In the genomic region with DNA sequence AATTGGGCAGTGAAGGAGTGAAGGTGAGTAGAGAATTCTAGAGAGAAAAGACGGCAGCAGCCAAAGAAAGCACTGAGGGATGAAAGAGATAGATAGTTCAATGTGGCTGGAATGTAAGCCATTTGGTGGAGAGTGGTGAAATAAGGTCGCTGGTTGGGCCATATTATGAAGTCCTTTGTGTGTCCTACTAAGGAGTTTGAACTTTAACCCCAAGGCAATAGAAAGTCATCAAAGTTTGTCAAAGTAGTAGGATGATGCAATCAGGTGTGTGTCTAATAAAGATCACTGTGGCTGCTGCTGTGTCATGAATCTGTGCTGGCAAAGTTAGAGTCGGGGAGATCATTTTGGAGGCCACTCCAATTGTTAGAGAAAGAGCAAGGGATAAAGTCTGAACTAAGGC, we compare ENCODE assay signal across 1 cellular context.
A peak's percentile ranks its signal among the peaks of the same experiment; 100 is the strongest.
TF ChIP-seq lines count a peak whose summit lies in the region.

No MANE protein-coding gene starts in this region.

TF ChIP-seq in K562, 482 proteins besides CTCF, POLR2A, EP300 and RAD21 (continued from another document and continues in another):
- TF ChIP-seq, protein P1, sequence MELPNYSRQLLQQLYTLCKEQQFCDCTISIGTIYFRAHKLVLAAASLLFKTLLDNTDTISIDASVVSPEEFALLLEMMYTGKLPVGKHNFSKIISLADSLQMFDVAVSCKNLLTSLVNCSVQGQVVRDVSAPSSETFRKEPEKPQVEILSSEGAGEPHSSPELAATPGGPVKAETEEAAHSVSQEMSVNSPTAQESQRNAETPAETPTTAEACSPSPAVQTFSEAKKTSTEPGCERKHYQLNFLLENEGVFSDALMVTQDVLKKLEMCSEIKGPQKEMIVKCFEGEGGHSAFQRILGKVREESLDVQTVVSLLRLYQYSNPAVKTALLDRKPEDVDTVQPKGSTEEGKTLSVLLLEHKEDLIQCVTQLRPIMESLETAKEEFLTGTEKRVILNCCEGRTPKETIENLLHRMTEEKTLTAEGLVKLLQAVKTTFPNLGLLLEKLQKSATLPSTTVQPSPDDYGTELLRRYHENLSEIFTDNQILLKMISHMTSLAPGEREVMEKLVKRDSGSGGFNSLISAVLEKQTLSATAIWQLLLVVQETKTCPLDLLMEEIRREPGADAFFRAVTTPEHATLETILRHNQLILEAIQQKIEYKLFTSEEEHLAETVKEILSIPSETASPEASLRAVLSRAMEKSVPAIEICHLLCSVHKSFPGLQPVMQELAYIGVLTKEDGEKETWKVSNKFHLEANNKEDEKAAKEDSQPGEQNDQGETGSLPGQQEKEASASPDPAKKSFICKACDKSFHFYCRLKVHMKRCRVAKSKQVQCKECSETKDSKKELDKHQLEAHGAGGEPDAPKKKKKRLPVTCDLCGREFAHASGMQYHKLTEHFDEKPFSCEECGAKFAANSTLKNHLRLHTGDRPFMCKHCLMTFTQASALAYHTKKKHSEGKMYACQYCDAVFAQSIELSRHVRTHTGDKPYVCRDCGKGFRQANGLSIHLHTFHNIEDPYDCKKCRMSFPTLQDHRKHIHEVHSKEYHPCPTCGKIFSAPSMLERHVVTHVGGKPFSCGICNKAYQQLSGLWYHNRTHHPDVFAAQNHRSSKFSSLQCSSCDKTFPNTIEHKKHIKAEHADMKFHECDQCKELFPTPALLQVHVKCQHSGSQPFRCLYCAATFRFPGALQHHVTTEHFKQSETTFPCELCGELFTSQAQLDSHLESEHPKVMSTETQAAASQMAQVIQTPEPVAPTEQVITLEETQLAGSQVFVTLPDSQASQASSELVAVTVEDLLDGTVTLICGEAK (IDR thresholded peaks at IDR 0.05), result peak; percentile 77
- TF ChIP-seq, protein P1 (CRISPR knock-in tag; IDR thresholded peaks at IDR 0.05), result no peak
- no peak for TF ChIP-seq MTF1 (CRISPR knock-in tag; IDR thresholded peaks at IDR 0.05; ENCODE audit: borderline replicate concordance)
- no peak for TF ChIP-seq ELF4 (CRISPR knock-in tag; IDR thresholded peaks at IDR 0.05)
- TF ChIP-seq, protein P2, sequence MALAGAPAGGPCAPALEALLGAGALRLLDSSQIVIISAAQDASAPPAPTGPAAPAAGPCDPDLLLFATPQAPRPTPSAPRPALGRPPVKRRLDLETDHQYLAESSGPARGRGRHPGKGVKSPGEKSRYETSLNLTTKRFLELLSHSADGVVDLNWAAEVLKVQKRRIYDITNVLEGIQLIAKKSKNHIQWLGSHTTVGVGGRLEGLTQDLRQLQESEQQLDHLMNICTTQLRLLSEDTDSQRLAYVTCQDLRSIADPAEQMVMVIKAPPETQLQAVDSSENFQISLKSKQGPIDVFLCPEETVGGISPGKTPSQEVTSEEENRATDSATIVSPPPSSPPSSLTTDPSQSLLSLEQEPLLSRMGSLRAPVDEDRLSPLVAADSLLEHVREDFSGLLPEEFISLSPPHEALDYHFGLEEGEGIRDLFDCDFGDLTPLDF (CRISPR knock-in tag; IDR thresholded peaks at IDR 0.05), result no peak
- TF ChIP-seq RBM14 (IDR thresholded peaks at IDR 0.05; ENCODE audit: borderline replicate concordance, insufficient read depth, low read depth, low read length), result no peak
- TF ChIP-seq TARDBP (IDR thresholded peaks at IDR 0.05), result no peak
- no peak for TF ChIP-seq MECOM (CRISPR knock-in tag; IDR thresholded peaks at IDR 0.05)
- no peak for TF ChIP-seq SRSF7 (optimal IDR thresholded peaks at IDR 0.05; ENCODE audit: low read depth, low read length)
- TF ChIP-seq OTX1 (CRISPR knock-in tag; IDR thresholded peaks at IDR 0.05), result no peak
- peak; percentile 34; the same call in 1 of the 2 replicates for TF ChIP-seq ZNF316 (IDR thresholded peaks at IDR 0.05)
- no peak for TF ChIP-seq ZNF696 (CRISPR knock-in tag; conservative IDR thresholded peaks at IDR 0.05)
- TF ChIP-seq BRD9 (IDR thresholded peaks at IDR 0.05; ENCODE audit: low read depth, partially characterized antibody), result no peak
- peak; percentile 93 for TF ChIP-seq NR2C1 (IDR thresholded peaks at IDR 0.05)
- peak; percentile 95 for TF ChIP-seq NR2C1 (tag; IDR thresholded peaks at IDR 0.05)
- TF ChIP-seq, protein P3, sequence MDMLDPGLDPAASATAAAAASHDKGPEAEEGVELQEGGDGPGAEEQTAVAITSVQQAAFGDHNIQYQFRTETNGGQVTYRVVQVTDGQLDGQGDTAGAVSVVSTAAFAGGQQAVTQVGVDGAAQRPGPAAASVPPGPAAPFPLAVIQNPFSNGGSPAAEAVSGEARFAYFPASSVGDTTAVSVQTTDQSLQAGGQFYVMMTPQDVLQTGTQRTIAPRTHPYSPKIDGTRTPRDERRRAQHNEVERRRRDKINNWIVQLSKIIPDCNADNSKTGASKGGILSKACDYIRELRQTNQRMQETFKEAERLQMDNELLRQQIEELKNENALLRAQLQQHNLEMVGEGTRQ (CRISPR knock-in tag; IDR thresholded peaks at IDR 0.05), result no peak
- TF ChIP-seq, protein P4, sequence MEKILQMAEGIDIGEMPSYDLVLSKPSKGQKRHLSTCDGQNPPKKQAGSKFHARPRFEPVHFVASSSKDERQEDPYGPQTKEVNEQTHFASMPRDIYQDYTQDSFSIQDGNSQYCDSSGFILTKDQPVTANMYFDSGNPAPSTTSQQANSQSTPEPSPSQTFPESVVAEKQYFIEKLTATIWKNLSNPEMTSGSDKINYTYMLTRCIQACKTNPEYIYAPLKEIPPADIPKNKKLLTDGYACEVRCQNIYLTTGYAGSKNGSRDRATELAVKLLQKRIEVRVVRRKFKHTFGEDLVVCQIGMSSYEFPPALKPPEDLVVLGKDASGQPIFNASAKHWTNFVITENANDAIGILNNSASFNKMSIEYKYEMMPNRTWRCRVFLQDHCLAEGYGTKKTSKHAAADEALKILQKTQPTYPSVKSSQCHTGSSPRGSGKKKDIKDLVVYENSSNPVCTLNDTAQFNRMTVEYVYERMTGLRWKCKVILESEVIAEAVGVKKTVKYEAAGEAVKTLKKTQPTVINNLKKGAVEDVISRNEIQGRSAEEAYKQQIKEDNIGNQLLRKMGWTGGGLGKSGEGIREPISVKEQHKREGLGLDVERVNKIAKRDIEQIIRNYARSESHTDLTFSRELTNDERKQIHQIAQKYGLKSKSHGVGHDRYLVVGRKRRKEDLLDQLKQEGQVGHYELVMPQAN (IDR thresholded peaks at IDR 0.05; ENCODE audit: borderline replicate concordance), result no peak
- no peak for TF ChIP-seq ZNF263 (CRISPR knock-in tag; IDR thresholded peaks at IDR 0.05; ENCODE audit: borderline replicate concordance)
- TF ChIP-seq BACH1 (tag; IDR thresholded peaks at IDR 0.05), result no peak
- TF ChIP-seq ZNF551 (CRISPR knock-in tag; IDR thresholded peaks at IDR 0.05), result no peak
- no peak for TF ChIP-seq KHSRP (IDR thresholded peaks at IDR 0.05)
- TF ChIP-seq RBM39 (optimal IDR thresholded peaks at IDR 0.05; ENCODE audit: low read depth, low read length), result no peak
- TF ChIP-seq HNRNPL (IDR thresholded peaks at IDR 0.05; ENCODE audit: low read depth, low read length), result no peak
- no peak for TF ChIP-seq CHCHD3 (CRISPR knock-in tag; IDR thresholded peaks at IDR 0.05)
- no peak for TF ChIP-seq SETDB1 (IDR thresholded peaks at IDR 0.05; ENCODE audit: low read length)
- TF ChIP-seq WHSC1 (IDR thresholded peaks at IDR 0.05; ENCODE audit: low read length), result no peak
- peak; percentile 24; the same call in 1 of the 2 replicates for TF ChIP-seq TEAD4 (IDR thresholded peaks at IDR 0.05; ENCODE audit: low read length)
- no peak for TF ChIP-seq TEAD4 (CRISPR knock-in tag; IDR thresholded peaks at IDR 0.05; ENCODE audit: borderline replicate concordance)
- no peak for TF ChIP-seq NUFIP1 (IDR thresholded peaks at IDR 0.05; ENCODE audit: partially characterized antibody)
- TF ChIP-seq SLC30A9 (CRISPR knock-in tag; IDR thresholded peaks at IDR 0.05), result no peak
- TF ChIP-seq, protein P5, sequence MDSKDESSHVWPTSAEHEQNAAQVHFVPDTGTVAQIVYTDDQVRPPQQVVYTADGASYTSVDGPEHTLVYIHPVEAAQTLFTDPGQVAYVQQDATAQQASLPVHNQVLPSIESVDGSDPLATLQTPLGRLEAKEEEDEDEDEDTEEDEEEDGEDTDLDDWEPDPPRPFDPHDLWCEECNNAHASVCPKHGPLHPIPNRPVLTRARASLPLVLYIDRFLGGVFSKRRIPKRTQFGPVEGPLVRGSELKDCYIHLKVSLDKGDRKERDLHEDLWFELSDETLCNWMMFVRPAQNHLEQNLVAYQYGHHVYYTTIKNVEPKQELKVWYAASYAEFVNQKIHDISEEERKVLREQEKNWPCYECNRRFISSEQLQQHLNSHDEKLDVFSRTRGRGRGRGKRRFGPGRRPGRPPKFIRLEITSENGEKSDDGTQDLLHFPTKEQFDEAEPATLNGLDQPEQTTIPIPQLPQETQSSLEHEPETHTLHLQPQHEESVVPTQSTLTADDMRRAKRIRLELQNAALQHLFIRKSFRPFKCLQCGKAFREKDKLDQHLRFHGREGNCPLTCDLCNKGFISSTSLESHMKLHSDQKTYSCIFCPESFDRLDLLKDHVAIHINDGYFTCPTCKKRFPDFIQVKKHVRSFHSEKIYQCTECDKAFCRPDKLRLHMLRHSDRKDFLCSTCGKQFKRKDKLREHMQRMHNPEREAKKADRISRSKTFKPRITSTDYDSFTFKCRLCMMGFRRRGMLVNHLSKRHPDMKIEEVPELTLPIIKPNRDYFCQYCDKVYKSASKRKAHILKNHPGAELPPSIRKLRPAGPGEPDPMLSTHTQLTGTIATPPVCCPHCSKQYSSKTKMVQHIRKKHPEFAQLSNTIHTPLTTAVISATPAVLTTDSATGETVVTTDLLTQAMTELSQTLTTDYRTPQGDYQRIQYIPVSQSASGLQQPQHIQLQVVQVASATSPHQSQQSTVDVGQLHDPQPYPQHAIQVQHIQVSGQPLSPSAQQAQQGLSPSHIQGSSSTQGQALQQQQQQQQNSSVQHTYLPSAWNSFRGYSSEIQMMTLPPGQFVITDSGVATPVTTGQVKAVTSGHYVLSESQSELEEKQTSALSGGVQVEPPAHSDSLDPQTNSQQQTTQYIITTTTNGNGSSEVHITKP (IDR thresholded peaks at IDR 0.05; ENCODE audit: partially characterized antibody), result no peak
- TF ChIP-seq, protein P6, sequence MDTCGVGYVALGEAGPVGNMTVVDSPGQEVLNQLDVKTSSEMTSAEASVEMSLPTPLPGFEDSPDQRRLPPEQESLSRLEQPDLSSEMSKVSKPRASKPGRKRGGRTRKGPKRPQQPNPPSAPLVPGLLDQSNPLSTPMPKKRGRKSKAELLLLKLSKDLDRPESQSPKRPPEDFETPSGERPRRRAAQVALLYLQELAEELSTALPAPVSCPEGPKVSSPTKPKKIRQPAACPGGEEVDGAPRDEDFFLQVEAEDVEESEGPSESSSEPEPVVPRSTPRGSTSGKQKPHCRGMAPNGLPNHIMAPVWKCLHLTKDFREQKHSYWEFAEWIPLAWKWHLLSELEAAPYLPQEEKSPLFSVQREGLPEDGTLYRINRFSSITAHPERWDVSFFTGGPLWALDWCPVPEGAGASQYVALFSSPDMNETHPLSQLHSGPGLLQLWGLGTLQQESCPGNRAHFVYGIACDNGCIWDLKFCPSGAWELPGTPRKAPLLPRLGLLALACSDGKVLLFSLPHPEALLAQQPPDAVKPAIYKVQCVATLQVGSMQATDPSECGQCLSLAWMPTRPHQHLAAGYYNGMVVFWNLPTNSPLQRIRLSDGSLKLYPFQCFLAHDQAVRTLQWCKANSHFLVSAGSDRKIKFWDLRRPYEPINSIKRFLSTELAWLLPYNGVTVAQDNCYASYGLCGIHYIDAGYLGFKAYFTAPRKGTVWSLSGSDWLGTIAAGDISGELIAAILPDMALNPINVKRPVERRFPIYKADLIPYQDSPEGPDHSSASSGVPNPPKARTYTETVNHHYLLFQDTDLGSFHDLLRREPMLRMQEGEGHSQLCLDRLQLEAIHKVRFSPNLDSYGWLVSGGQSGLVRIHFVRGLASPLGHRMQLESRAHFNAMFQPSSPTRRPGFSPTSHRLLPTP (IDR thresholded peaks at IDR 0.05; ENCODE audit: borderline replicate concordance, extremely low read depth, insufficient read length), result no peak
- no peak for TF ChIP-seq BCL6 (CRISPR knock-in tag; IDR thresholded peaks at IDR 0.05)
- TF ChIP-seq, protein P7, sequence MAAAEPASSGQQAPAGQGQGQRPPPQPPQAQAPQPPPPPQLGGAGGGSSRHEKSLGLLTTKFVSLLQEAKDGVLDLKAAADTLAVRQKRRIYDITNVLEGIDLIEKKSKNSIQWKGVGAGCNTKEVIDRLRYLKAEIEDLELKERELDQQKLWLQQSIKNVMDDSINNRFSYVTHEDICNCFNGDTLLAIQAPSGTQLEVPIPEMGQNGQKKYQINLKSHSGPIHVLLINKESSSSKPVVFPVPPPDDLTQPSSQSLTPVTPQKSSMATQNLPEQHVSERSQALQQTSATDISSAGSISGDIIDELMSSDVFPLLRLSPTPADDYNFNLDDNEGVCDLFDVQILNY (CRISPR knock-in tag; IDR thresholded peaks at IDR 0.05), result no peak
- TF ChIP-seq, protein P8, sequence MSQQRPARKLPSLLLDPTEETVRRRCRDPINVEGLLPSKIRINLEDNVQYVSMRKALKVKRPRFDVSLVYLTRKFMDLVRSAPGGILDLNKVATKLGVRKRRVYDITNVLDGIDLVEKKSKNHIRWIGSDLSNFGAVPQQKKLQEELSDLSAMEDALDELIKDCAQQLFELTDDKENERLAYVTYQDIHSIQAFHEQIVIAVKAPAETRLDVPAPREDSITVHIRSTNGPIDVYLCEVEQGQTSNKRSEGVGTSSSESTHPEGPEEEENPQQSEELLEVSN (IDR thresholded peaks at IDR 0.05; ENCODE audit: borderline replicate concordance in 1 of 2, extremely low read depth in 1 of 2, insufficient read depth in 1 of 2, insufficient read length in 1 of 2, low read depth in 1 of 2, low read length in 1 of 2, poor library complexity in 1 of 2, severe bottlenecking in 1 of 2), result no peak
- TF ChIP-seq RBM34 (IDR thresholded peaks at IDR 0.05; ENCODE audit: borderline replicate concordance, insufficient read depth, low read length), result no peak
- no peak for TF ChIP-seq ZBTB17 (CRISPR knock-in tag; IDR thresholded peaks at IDR 0.05)
- TF ChIP-seq THRAP3 (IDR thresholded peaks at IDR 0.05; ENCODE audit: borderline replicate concordance), result no peak
